In genomic region chr9:94517254-94517653, GRCh38 we compare ENCODE assay signal across 36 cellular contexts. TPM values are rescaled to one million over a fixed set of nuclear protein-coding genes. Genes with fewer than 3 reads are reported as not detected.
"Had no signal": no experiment of that assay in that cellular context is flagged by ENCODE, and none has a peak within 500 bp of the region (broad histone marks: within the 10 kb centered on the region; RNA-seq: fewer than 3 reads in every experiment).

No MANE protein-coding gene starts in this region.

- H3K36me3 ChIP-seq: MG63 had no signal

- H3K27me3 ChIP-seq: MG63 had no signal

- H3K9ac ChIP-seq: KMS-11 had no signal

- H3K9me3 ChIP-seq: MG63 had no signal

- DNase-seq: Karpas-422, Kasumi-1, MG63, MM.1S, MV-4-11, NCI-H1048, NCI-H1092, NCI-H1092 treated with DMSO at 0.1 percent for 48 hours, NCI-H1105, NCI-H1105 treated with DMSO at 0.1 percent for 48 hours, NCI-H1417, NCI-H1417 treated with DMSO at 0.1 percent for 48 hours, NCI-H1436, NCI-H1436 treated with DMSO at 0.1 percent for 48 hours, NCI-H146, NCI-H1694, NCI-H1694 treated with DMSO at 0.1 percent for 48 hours, NCI-H187, NCI-H187 treated with DMSO at 0.1 percent for 48 hours, NCI-H1930, NCI-H2029, NCI-H2029 treated with DMSO at 0.1 percent for 48 hours, NCI-H2081, NCI-H2081 treated with DMSO at 0.1 percent for 48 hours, NCI-H2107, NCI-H2171, NCI-H2171 treated with DMSO at 0.1 percent for 48 hours, NCI-H2227 treated with DMSO at 0.1 percent for 48 hours, NCI-H226, NCI-H345, NCI-H446, NCI-H446 treated with DMSO at 0.1 percent for 48 hours, NCI-H510A had no signal

- H3K4me2 ChIP-seq: KMS-11 had no signal

- H3K27ac ChIP-seq: KMS-11 had no signal

- H3K4me3 ChIP-seq: MG63 had no signal

RNA-seq across cellular contexts. Expression of gene PCAT7, which starts 37.6 kb away (rescaled TPM):
- total RNA-seq: LHCN-M2, MCF 10A had no signal
